Comparison of ENCODE assay signal across 8 cellular contexts in genomic region chr1:53238197-53239155, GRCh38. TPM values are rescaled to one million over a fixed set of nuclear protein-coding genes. Genes with fewer than 3 reads are reported as not detected.
DNase-seq lines count a peak whose midpoint lies in the region; ATAC-seq and TF ChIP-seq lines count a peak whose summit lies in the region.

TSS of gene MAGOH (minus strand) at chr1:53238518. CDS start at chr1:53238448, 70 bp downstream.

- peaks cover 6% of the 10 kb centered on the region for H3K27me3 Mint-ChIP-seq in HFFc6 (ENCODE audit: insufficient read depth)
- peaks cover 4% of the 10 kb centered on the region for H3K27me3 Mint-ChIP-seq in activated naive CD4-positive, alpha-beta T cell treated with anti-CD3 and anti-CD28 coated beads, Interleukin-2, amount 10 ng/mL, durations not matched to agents 7 days and 5 days

- peak within 1 kb of the TSS; percentile 96 for H3K9ac ChIP-seq in SK-N-MC (ENCODE audit: insufficient read length)

- H3K4me3 Mint-ChIP-seq in HFFc6 = peak within 1 kb of the TSS; percentile 99
- H3K4me3 Mint-ChIP-seq in activated naive CD4-positive, alpha-beta T cell treated with anti-CD3 and anti-CD28 coated beads, Interleukin-2, amount 10 ng/mL, durations not matched to agents 7 days and 5 days = peak within 1 kb of the TSS; percentile 92

- peaks cover 19% of the 10 kb centered on the region for H3K36me3 Mint-ChIP-seq in HFFc6 (ENCODE audit: low read depth)
- peaks cover 25% of the 10 kb centered on the region for H3K36me3 Mint-ChIP-seq in activated naive CD4-positive, alpha-beta T cell treated with anti-CD3 and anti-CD28 coated beads, Interleukin-2, amount 10 ng/mL, durations not matched to agents 7 days and 5 days

- H3K36me3 ChIP-seq in SK-N-MC (ENCODE audit: insufficient read depth, low read length) (peaks cover 29% of the 10 kb centered on the region), gastroesophageal sphincter (peaks cover 0 to 28% of the 10 kb centered on the region in 2 donors)

- DNase-seq in GM04503 (ENCODE audit: low read depth) (peak; percentile 82), HFFc6 (peak; percentile 89), NB4 (ENCODE audit: low read depth) (peak; percentile 95), SK-N-MC (ENCODE audit: low read depth, low spot score) (peak; percentile 61), non-pigmented ciliary epithelial cell (ENCODE audit: low read depth) (peak; percentile 81), superior temporal gyrus (ENCODE audit: extremely low spot score) (peak; percentile 97)
- DNase-seq in activated naive CD4-positive, alpha-beta T cell treated with anti-CD3 and anti-CD28 coated beads, Interleukin-2, amount 10 ng/mL, durations not matched to agents 7 days and 5 days = peak; percentile 96

- H3K27ac ChIP-seq in SK-N-MC = peak within 1 kb of the TSS; percentile 47; the same call in 1 of the 2 replicates
- peak within 1 kb of the TSS; percentile 40 to 83 (median 79) for H3K27ac ChIP-seq in gastroesophageal sphincter

- H3K4me1 Mint-ChIP-seq in HFFc6 (ENCODE audit: low read depth) = peaks cover 30% of the 10 kb centered on the region
- peaks cover 30% of the 10 kb centered on the region for H3K4me1 Mint-ChIP-seq in activated naive CD4-positive, alpha-beta T cell treated with anti-CD3 and anti-CD28 coated beads, Interleukin-2, amount 10 ng/mL, durations not matched to agents 7 days and 5 days

- H3K9me3 Mint-ChIP-seq in HFFc6 = no peaks in the 10 kb centered on the region
- H3K9me3 Mint-ChIP-seq in activated naive CD4-positive, alpha-beta T cell treated with anti-CD3 and anti-CD28 coated beads, Interleukin-2, amount 10 ng/mL, durations not matched to agents 7 days and 5 days = no peaks in the 10 kb centered on the region

- H3K9me3 ChIP-seq in SK-N-MC (ENCODE audit: low read depth, low read length) (no peaks in the 10 kb centered on the region), gastroesophageal sphincter (no peaks in the 10 kb centered on the region)

- H3K4me3 ChIP-seq in NB4 (ENCODE audit: low read depth, low read length) (peak within 1 kb of the TSS; percentile 100), SK-N-MC (peak within 1 kb of the TSS; percentile 95), gastroesophageal sphincter (peak within 1 kb of the TSS; percentile 74 to 89)

- TF ChIP-seq CTCF in HFFc6 (IDR thresholded peaks at IDR 0.05) (no peak; the same call in 1 of the 2 replicates), NB4 (IDR thresholded peaks at IDR 0.05; ENCODE audit: low read depth, low read length) (no peak), gastroesophageal sphincter (IDR thresholded peaks at IDR 0.05) (no peak)

- CTCF ChIA-PET in activated naive CD4-positive, alpha-beta T cell treated with anti-CD3 and anti-CD28 coated beads, Interleukin-2, amount 10 ng/mL, durations not matched to agents 7 days and 5 days (lab: Charles Lee) = no interaction called here

- TF ChIP-seq POLR2A in NB4 (IDR thresholded peaks at IDR 0.05; ENCODE audit: extremely low read depth, insufficient read length) (peak; percentile 63), gastroesophageal sphincter (IDR thresholded peaks at IDR 0.05) (peak; percentile 66 to 71)

- H3K27ac Mint-ChIP-seq in HFFc6 = peak within 1 kb of the TSS; percentile 90
- H3K27ac Mint-ChIP-seq in activated naive CD4-positive, alpha-beta T cell treated with anti-CD3 and anti-CD28 coated beads, Interleukin-2, amount 10 ng/mL, durations not matched to agents 7 days and 5 days = peak within 1 kb of the TSS; percentile 95

- ATAC-seq in gastroesophageal sphincter = peak; percentile 99

- 38% methylated on average over 8 of the region's 64 CpGs; no CpG with 5 or more reads in 1 of the 2 donors for WGBS in gastroesophageal sphincter (ENCODE audit: low coverage in 1 of 2), 2 donors

- peaks cover 0 to 32% (median 15%) of the 10 kb centered on the region in 3 donors for H3K4me1 ChIP-seq in gastroesophageal sphincter

- no peaks in the 10 kb centered on the region for H3K27me3 ChIP-seq in gastroesophageal sphincter

- TF ChIP-seq EP300 in gastroesophageal sphincter (IDR thresholded peaks at IDR 0.05) = no peak

RNA-seq across cellular contexts. Expression of gene MAGOH, which starts in this region (rescaled TPM):
- 10 to 100 TPM; 34.9 to 54.2 (median 47.1) TPM for total RNA-seq in HFFc6 (2021; fragmentation: NEBNext Ultra II Directional; extraction: Animal tissue kit (Norgen Biotek cat#: 25700))
- 10 to 100 TPM; 30.2 to 49.4 (median 32.7) TPM for total RNA-seq in gastroesophageal sphincter

Comparison
In these comparisons a context has a peak if more than half of its experiments do, and no peak if none do; other contexts are left out.
1. Peak in every context shown above with its lines: DNase-seq, ATAC-seq, H3K4me3 ChIP-seq and H3K27ac ChIP-seq.